1 cellular context compared by ENCODE assay signal in genomic region chr3:173038484-173038871, GRCh38.
TF ChIP-seq lines count a peak whose summit lies in the region.

No MANE protein-coding gene starts in this region.

TF ChIP-seq in K562, 482 proteins besides CTCF, POLR2A, EP300 and RAD21 (continued from another document):
- TF ChIP-seq TRIM25 (IDR thresholded peaks at IDR 0.05; ENCODE audit: borderline replicate concordance), result no peak
- TF ChIP-seq TCF15 (CRISPR knock-in tag; IDR thresholded peaks at IDR 0.05), result no peak
- TF ChIP-seq ZZZ3 (IDR thresholded peaks at IDR 0.05), result no peak
- TF ChIP-seq ZBTB8A (IDR thresholded peaks at IDR 0.05; ENCODE audit: partially characterized antibody), result no peak
- TF ChIP-seq LCOR (CRISPR knock-in tag; IDR thresholded peaks at IDR 0.05), result no peak
- no peak for TF ChIP-seq ZBTB9 (CRISPR knock-in tag; IDR thresholded peaks at IDR 0.05)
- TF ChIP-seq ZNF668 (CRISPR knock-in tag; IDR thresholded peaks at IDR 0.05), result no peak
- no peak for TF ChIP-seq ZBTB33 (CRISPR knock-in tag; IDR thresholded peaks at IDR 0.05)
- TF ChIP-seq L3MBTL2 (IDR thresholded peaks at IDR 0.05), result no peak
- no peak for TF ChIP-seq ILK (tag; IDR thresholded peaks at IDR 0.05; ENCODE audit: borderline replicate concordance, low read depth)
- no peak for TF ChIP-seq CEBPB (tag; IDR thresholded peaks at IDR 0.05)
- no peak for TF ChIP-seq ZNF212 (CRISPR knock-in tag; IDR thresholded peaks at IDR 0.05)
- no peak for TF ChIP-seq TEAD2 (tag; IDR thresholded peaks at IDR 0.05)
- TF ChIP-seq HDGF (IDR thresholded peaks at IDR 0.05), result no peak
TF ChIP-seq in K562: peak in this region for 0.
